Comparison of ENCODE assay signal across 1 cellular context in the genomic region with DNA sequence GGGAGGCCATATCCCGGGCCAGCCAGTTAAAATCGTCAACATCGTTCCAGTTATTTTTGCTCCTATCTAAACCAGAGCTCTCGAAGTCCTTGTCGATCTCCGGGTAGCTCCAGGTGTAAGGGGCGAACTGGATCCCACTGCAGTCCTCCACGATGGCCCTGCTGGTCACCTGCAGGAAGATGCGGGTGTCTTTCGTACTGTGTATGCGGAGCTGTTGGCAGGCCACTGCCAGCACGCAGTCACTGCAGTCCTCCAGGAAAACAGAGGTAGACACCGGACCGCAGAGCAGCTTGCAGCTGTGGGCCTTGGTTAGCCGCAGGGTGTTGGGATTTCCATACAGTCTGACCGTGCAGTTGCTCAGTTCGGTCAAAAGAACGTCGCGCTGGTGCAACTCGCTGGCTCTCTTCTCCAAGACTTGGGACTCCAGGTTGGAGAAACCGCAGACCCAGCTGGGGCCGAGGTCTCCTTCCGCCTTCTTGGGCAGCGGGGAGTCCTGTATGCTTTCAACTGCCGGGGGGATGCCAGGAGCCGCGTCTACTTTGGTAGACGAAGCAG.
TF ChIP-seq lines count a peak whose summit lies in the region.

No MANE protein-coding gene starts in this region.

TF ChIP-seq in HepG2, 621 proteins besides CTCF, POLR2A, EP300 and RAD21 (continued from another document):
- 0 out of 2 replicates have a peak, but pooled peaks have one; percentile 86 for TF ChIP-seq ZNF558 (CRISPR knock-in tag; IDR thresholded peaks at IDR 0.05; ENCODE audit: borderline replicate concordance)
- peak; percentile 71 for TF ChIP-seq ZNF446 (CRISPR knock-in tag; IDR thresholded peaks at IDR 0.05)
- peak; percentile 24; the same call in 1 of the 2 replicates for TF ChIP-seq HES4 (CRISPR knock-in tag; IDR thresholded peaks at IDR 0.05; ENCODE audit: borderline replicate concordance)
- TF ChIP-seq MTF1 (CRISPR knock-in tag; IDR thresholded peaks at IDR 0.05), result no peak
- 0 out of 2 replicates have a peak, but pooled peaks have one; percentile 20 for TF ChIP-seq ZNF205 (CRISPR knock-in tag; IDR thresholded peaks at IDR 0.05)
- no peak for TF ChIP-seq TCF12 (IDR thresholded peaks at IDR 0.05)
- TF ChIP-seq TCF12 (CRISPR knock-in tag; IDR thresholded peaks at IDR 0.05), result 0 out of 2 replicates have a peak, but pooled peaks have one; percentile 32
- no peak for TF ChIP-seq GABPB1 (CRISPR knock-in tag; IDR thresholded peaks at IDR 0.05)
- TF ChIP-seq, protein P1, sequence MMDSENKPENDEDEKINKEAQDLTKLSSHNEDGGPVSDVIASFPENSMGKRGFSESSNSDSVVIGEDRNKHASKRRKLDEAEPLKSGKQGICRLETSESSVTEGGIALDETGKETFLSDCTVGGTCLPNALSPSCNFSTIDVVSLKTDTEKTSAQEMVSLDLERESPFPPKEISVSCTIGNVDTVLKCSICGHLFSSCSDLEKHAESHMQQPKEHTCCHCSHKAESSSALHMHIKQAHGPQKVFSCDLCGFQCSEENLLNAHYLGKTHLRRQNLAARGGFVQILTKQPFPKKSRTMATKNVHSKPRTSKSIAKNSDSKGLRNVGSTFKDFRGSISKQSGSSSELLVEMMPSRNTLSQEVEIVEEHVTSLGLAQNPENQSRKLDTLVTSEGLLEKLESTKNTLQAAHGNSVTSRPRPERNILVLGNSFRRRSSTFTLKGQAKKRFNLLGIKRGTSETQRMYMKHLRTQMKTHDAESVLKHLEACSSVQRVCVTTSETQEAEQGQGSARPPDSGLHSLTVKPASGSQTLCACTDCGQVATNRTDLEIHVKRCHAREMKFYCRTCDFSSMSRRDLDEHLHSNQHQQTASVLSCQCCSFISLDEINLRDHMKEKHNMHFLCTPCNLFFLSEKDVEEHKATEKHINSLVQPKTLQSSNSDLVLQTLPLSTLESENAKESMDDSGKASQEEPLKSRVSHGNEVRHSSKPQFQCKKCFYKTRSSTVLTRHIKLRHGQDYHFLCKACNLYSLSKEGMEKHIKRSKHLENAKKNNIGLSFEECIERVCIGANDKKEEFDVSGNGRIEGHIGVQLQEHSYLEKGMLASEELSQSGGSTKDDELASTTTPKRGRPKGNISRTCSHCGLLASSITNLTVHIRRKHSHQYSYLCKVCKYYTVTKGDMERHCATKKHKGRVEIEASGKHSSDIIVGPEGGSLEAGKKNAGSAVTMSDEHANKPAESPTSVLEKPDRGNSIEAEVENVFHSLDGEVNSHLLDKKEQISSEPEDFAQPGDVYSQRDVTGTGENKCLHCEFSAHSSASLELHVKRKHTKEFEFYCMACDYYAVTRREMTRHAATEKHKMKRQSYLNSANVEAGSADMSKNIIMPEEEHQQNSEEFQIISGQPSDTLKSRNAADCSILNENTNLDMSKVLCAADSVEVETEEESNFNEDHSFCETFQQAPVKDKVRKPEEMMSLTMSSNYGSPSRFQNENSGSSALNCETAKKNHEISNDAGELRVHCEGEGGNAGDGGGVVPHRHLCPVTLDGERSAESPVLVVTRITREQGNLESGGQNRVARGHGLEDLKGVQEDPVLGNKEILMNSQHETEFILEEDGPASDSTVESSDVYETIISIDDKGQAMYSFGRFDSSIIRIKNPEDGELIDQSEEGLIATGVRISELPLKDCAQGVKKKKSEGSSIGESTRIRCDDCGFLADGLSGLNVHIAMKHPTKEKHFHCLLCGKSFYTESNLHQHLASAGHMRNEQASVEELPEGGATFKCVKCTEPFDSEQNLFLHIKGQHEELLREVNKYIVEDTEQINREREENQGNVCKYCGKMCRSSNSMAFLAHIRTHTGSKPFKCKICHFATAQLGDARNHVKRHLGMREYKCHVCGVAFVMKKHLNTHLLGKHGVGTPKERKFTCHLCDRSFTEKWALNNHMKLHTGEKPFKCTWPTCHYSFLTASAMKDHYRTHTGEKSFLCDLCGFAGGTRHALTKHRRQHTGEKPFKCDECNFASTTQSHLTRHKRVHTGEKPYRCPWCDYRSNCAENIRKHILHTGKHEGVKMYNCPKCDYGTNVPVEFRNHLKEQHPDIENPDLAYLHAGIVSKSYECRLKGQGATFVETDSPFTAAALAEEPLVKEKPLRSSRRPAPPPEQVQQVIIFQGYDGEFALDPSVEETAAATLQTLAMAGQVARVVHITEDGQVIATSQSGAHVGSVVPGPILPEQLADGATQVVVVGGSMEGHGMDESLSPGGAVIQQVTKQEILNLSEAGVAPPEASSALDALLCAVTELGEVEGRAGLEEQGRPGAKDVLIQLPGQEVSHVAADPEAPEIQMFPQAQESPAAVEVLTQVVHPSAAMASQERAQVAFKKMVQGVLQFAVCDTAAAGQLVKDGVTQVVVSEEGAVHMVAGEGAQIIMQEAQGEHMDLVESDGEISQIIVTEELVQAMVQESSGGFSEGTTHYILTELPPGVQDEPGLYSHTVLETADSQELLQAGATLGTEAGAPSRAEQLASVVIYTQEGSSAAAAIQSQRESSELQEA (CRISPR knock-in tag; IDR thresholded peaks at IDR 0.05; ENCODE audit: not compliant biosample characterization), result no peak
- TF ChIP-seq, protein P2, sequence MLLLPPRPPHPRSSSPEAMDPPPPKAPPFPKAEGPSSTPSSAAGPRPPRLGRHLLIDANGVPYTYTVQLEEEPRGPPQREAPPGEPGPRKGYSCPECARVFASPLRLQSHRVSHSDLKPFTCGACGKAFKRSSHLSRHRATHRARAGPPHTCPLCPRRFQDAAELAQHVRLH (CRISPR knock-in tag; IDR thresholded peaks at IDR 0.05; ENCODE audit: borderline replicate concordance, low read depth), result no peak
- TF ChIP-seq ZSCAN21 (CRISPR knock-in tag; IDR thresholded peaks at IDR 0.05; ENCODE audit: borderline replicate concordance), result 0 out of 2 replicates have a peak, but pooled peaks have one; percentile 15
- TF ChIP-seq, protein P3, sequence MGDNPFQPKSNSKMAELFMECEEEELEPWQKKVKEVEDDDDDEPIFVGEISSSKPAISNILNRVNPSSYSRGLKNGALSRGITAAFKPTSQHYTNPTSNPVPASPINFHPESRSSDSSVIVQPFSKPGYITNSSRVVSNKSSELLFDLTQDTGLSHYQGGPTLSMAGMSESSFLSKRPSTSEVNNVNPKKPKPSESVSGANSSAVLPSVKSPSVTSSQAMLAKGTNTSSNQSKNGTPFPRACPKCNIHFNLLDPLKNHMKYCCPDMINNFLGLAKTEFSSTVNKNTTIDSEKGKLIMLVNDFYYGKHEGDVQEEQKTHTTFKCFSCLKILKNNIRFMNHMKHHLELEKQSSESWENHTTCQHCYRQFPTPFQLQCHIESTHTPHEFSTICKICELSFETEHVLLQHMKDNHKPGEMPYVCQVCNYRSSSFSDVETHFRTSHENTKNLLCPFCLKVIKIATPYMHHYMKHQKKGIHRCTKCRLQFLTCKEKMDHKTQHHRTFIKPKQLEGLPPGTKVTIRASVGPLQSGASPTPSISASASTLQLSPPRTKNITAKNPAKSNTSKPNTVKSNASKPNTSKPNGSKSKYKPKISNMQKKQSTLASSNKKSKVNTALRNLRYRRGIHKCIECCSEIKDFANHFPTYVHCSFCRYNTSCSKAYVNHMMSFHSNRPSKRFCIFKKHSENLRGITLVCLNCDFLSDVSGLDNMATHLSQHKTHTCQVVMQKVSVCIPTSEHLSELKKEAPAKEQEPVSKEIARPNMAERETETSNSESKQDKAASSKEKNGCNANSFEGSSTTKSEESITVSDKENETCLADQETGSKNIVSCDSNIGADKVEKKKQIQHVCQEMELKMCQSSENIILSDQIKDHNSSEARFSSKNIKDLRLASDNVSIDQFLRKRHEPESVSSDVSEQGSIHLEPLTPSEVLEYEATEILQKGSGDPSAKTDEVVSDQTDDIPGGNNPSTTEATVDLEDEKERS (CRISPR knock-in tag; IDR thresholded peaks at IDR 0.05), result 0 out of 2 replicates have a peak, but pooled peaks have one; percentile 3
- TF ChIP-seq, protein P4, sequence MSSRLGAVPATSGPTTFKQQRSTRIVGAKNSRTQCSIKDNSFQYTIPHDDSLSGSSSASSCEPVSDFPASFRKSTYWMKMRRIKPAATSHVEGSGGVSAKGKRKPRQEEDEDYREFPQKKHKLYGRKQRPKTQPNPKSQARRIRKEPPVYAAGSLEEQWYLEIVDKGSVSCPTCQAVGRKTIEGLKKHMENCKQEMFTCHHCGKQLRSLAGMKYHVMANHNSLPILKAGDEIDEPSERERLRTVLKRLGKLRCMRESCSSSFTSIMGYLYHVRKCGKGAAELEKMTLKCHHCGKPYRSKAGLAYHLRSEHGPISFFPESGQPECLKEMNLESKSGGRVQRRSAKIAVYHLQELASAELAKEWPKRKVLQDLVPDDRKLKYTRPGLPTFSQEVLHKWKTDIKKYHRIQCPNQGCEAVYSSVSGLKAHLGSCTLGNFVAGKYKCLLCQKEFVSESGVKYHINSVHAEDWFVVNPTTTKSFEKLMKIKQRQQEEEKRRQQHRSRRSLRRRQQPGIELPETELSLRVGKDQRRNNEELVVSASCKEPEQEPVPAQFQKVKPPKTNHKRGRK (CRISPR knock-in tag; IDR thresholded peaks at IDR 0.05), result no peak
- peak; percentile 38; the same call in 1 of the 2 replicates for TF ChIP-seq KMT2A (CRISPR knock-in tag; IDR thresholded peaks at IDR 0.05)
